8 cellular contexts compared by ENCODE assay signal in the genomic region with DNA sequence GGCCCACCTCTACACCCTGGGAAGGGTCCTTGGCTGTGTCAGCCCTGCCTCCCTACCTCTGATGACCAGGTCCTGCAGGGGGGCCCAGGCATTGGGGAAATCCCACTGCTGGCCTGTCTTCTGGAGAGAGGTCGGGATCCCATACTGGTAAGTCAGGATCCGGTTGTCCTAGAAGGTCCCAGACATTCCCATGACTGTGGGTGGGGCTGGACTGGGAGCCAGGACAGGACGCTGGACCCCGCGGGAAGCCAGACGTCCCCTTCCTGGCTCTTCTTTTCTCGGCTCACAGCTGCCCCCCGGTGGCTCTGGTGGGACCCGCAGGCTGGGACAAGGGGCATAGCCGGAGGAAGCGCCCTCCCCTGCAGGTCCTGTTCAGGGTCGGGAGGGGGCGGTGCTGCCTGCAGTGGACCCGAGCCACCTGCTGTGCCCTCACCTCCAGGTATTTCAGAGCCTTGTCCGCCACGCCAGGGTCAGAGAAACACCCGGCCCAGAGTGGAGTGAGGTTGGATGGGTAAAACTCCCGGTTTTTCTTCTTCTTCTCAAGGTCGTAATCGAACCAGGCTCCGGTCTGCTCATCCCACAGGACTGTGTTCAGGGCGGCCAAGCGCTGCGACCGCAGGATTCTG. TPM values are rescaled to one million over a fixed set of nuclear protein-coding genes. Genes with fewer than 3 reads are reported as not detected.
A peak's percentile ranks its signal among the peaks of the same experiment; 100 is the strongest.
DNase-seq lines count a peak whose midpoint lies in the region; ATAC-seq and TF ChIP-seq lines count a peak whose summit lies in the region.

No MANE protein-coding gene starts in this region.

- H2AFZ ChIP-seq in DND-41 (ENCODE audit: low read depth, low read length), result peak overlapping the region; percentile 87

- no peaks in the 10 kb centered on the region for H3K79me2 ChIP-seq in DND-41 (ENCODE audit: insufficient read depth, low read length)

- H3K4me3 ChIP-seq in DND-41 (ENCODE audit: low read depth in 1 of 2, low read length in 2 of 2), result peak overlapping the region in 1 of 2 experiments; percentile 45; a peak in 2 of 4 replicates
- H3K4me3 ChIP-seq in HFF-Myc (replicated peaks; ENCODE audit: low read depth, low read length), result no peak overlapping the region
- H3K4me3 ChIP-seq in rectal smooth muscle tissue (ENCODE audit: low read length), result no peak overlapping the region
- H3K4me3 ChIP-seq in aorta (ENCODE audit: low read length in 2 of 2), result no peak overlapping the region

- ATAC-seq in DND-41 (ENCODE audit: insufficient read depth, low read depth), result peak; percentile 98
- peak; percentile 80 for ATAC-seq in left ventricle myocardium superior
- ATAC-seq in aorta (ENCODE audit: low FRiP score), result peak; percentile 91

- H4K20me1 ChIP-seq in DND-41 (ENCODE audit: insufficient read depth, low read length), result no peaks in the 10 kb centered on the region; the same call in 1 of the 2 replicates

- DNase-seq in DND-41 (peak; percentile 93), HFF-Myc (ENCODE audit: extremely low read depth, low read depth) (peak; percentile 29), NCI-H1694 treated with DMSO at 0.1 percent for 48 hours (lab: John Stamatoyannopoulos, UW) (peak; percentile 47), T-helper 2 cell (peak; percentile 65 to 86 (median 79)), amygdala (lab: John Stamatoyannopoulos, UW) (peak in 55 of 56 donors; percentile 29 to 90 (median 72)), left ventricle myocardium superior (peak; percentile 95), aorta (peak; percentile 93 to 98)

- H3K27me3 ChIP-seq in DND-41 (ENCODE audit: insufficient read depth, low read length, poor library complexity), result peaks cover 6% of the 10 kb centered on the region
- no peaks in the 10 kb centered on the region for H3K27me3 ChIP-seq in rectal smooth muscle tissue (ENCODE audit: control insufficient read depth, insufficient read depth, low read length)
- no peaks in the 10 kb centered on the region for H3K27me3 ChIP-seq in aorta (ENCODE audit: control insufficient read depth in 1 of 2, insufficient read depth in 2 of 2, low read length in 1 of 2)

- 11% methylated on average over 25 of the region's 25 CpGs for WGBS in aorta, 2 donors

- H3K4me2 ChIP-seq in DND-41 (ENCODE audit: insufficient read depth, low read length), result peak overlapping the region; percentile 65

- H3K36me3 ChIP-seq in DND-41 (ENCODE audit: insufficient read depth, low read length), result no peaks in the 10 kb centered on the region
- H3K36me3 ChIP-seq in rectal smooth muscle tissue (ENCODE audit: control insufficient read depth, insufficient read depth, low read length), result peaks cover 16% of the 10 kb centered on the region
- H3K36me3 ChIP-seq in aorta (ENCODE audit: control insufficient read depth in 1 of 2, insufficient read depth in 2 of 2, low read length in 1 of 2), result peaks cover 0 to 1% of the 10 kb centered on the region in 2 donors

- H3K9me3 ChIP-seq in DND-41 (ENCODE audit: insufficient read depth, low read length, severe bottlenecking) (no peaks in the 10 kb centered on the region), aorta (ENCODE audit: control insufficient read depth, low read length) (no peaks in the 10 kb centered on the region)

- peaks cover 9% of the 10 kb centered on the region for H3K4me1 ChIP-seq in DND-41 (ENCODE audit: insufficient read depth, low read length)
- no peaks in the 10 kb centered on the region for H3K4me1 ChIP-seq in rectal smooth muscle tissue (ENCODE audit: control insufficient read depth, insufficient read depth, low read length)
- H3K4me1 ChIP-seq in aorta (ENCODE audit: control insufficient read depth in 1 of 2, insufficient read depth in 2 of 2, low read length in 2 of 2), result no peaks in the 10 kb centered on the region

- TF ChIP-seq CTCF in DND-41 (IDR thresholded peaks at IDR 0.05; ENCODE audit: borderline replicate concordance, extremely low read depth, low read length, poor library complexity, severe bottlenecking), result peak; percentile 99
- peak; percentile 96 for TF ChIP-seq CTCF in HFF-Myc (IDR thresholded peaks at IDR 0.05; ENCODE audit: low read depth, low read length, missing control alignments)

- H3K27ac ChIP-seq in DND-41 (ENCODE audit: low read length) (0 out of 2 replicates have a peak overlapping the region, but pooled peaks have one; percentile 34), rectal smooth muscle tissue (ENCODE audit: low read depth, low read length) (peak overlapping the region; percentile 42), aorta (ENCODE audit: low read depth in 1 of 2, low read length in 2 of 2) (peak overlapping the region in 1 of 2 donors; percentile 55)

- peak overlapping the region; percentile 36 for H3K9ac ChIP-seq in DND-41 (ENCODE audit: low read depth, low read length)
- H3K9ac ChIP-seq in rectal smooth muscle tissue (ENCODE audit: low read length), result no peak overlapping the region

- intact Hi-C loops in left ventricle myocardium superior (cut with micrococcal nuclease), result loop anchor here (10.0 kb wide), 1 partner anchor 65 kb away; no protein-coding TSS in a partner anchor
- intact Hi-C loops in aorta (cut with DNase I), result loop anchor here in 1 of 2 donors (2.0 to 5.0 kb wide), 2 partner anchors 52 to 65 kb away; a partner anchor contains a TSS

RNA-seq across cellular contexts. Expression of a gene that starts 20.0 kb away (rescaled TPM):
- not detected for total RNA-seq in left ventricle myocardium superior
- not detected for total RNA-seq in aorta
- 1 to 10 TPM; 2.5 to 7.2 TPM for polyA plus RNA-seq in aorta

RNA-seq across cellular contexts. Expression of a gene that starts 52.0 kb away (rescaled TPM):
- total RNA-seq in left ventricle myocardium superior (97.7 TPM), aorta (100 to 1,000 TPM; 260 to 274 TPM)
- 100 to 1,000 TPM in 1 of 2 donors, 10 to 100 TPM in 1; 38.3 to 290 TPM for polyA plus RNA-seq in aorta

Comparison
In these comparisons a context has a peak if more than half of its experiments do, and no peak if none do; other contexts are left out.
1. DNase-seq: peak in every context shown above with its lines; median percentile 96 in aorta; 95 in left ventricle myocardium superior; 93 in DND-41; 79 in T-helper 2 cell; 72 in amygdala; 47 in NCI-H1694 treated with DMSO at 0.1 percent for 48 hours; 29 in HFF-Myc.